35 cellular contexts compared by ENCODE assay signal in genomic region chr3:3429841-3430240, GRCh38.
DNase-seq lines count a peak whose midpoint lies in the region; ATAC-seq and TF ChIP-seq lines count a peak whose summit lies in the region.
"Had no signal": no experiment of that assay in that cellular context is flagged by ENCODE, and none has a peak within 500 bp of the region (broad histone marks: within the 10 kb centered on the region; RNA-seq: fewer than 3 reads in every experiment).

No MANE protein-coding gene starts in this region.

- no peaks in the 10 kb centered on the region for H3K36me3 Mint-ChIP-seq in nephron progenitor cell (ENCODE audit: low read depth)
- H3K36me3 Mint-ChIP-seq: CD14-positive monocyte; CD4-positive, alpha-beta memory T cell; CD4-positive, CD25-positive, alpha-beta regulatory T cell; CD8-positive, alpha-beta memory T cell; CD8-positive, alpha-beta T cell had no signal

- TF ChIP-seq POLR2A in gastrocnemius medialis (IDR thresholded peaks at IDR 0.05) = no peak

- no peaks in the 10 kb centered on the region for H3K9me3 Mint-ChIP-seq in nephron progenitor cell

- no peak overlapping the region for H3K27ac ChIP-seq in gastrocnemius medialis
- H3K27ac ChIP-seq: 22Rv1; A549; BLaER1; BLaER1 treated with 17β-estradiol and CSF1 and Interleukin-3, amounts not matched to agents 10 nM and 100 nM; C4-2B had no signal

- H3K4me1 Mint-ChIP-seq in nephron progenitor cell = peaks cover 10% of the 10 kb centered on the region
- H3K4me1 Mint-ChIP-seq: B cell; CD14-positive monocyte; CD4-positive, alpha-beta memory T cell; CD4-positive, CD25-positive, alpha-beta regulatory T cell; CD8-positive, alpha-beta memory T cell had no signal

- no peaks in the 10 kb centered on the region for H3K27me3 Mint-ChIP-seq in nephron progenitor cell (ENCODE audit: low read depth, poor library complexity)
- H3K27me3 Mint-ChIP-seq: B cell; CD4-positive, alpha-beta memory T cell; CD4-positive, alpha-beta T cell; CD4-positive, CD25-positive, alpha-beta regulatory T cell had no signal

- no peaks in the 10 kb centered on the region for H3K27me3 ChIP-seq in gastrocnemius medialis
- H3K27me3 ChIP-seq: BE2C; BLaER1; BLaER1 treated with 17β-estradiol and CSF1 and Interleukin-3, amounts not matched to agents 10 nM and 100 nM had no signal

- in situ Hi-C loops in G401 (cut with HindIII; ENCODE audit: low sequenced_read_pairs) (no loop called here), gastrocnemius medialis (cut with MboI; ENCODE audit: low sequenced_read_pairs in 4 of 4) (no loop called here)

- H3K36me3 ChIP-seq in gastrocnemius medialis = no peaks in the 10 kb centered on the region
- H3K36me3 ChIP-seq: BE2C; BLaER1; BLaER1 treated with 17β-estradiol and CSF1 and Interleukin-3, amounts not matched to agents 10 nM and 100 nM had no signal

- no peaks in the 10 kb centered on the region for H3K4me1 ChIP-seq in gastrocnemius medialis
- H3K4me1 ChIP-seq: A549; BE2C; BLaER1; BLaER1 treated with 17β-estradiol and CSF1 and Interleukin-3, amounts not matched to agents 10 nM and 100 nM; Caco-2 had no signal

- TF ChIP-seq CTCF in gastrocnemius medialis (IDR thresholded peaks at IDR 0.05 in 4 of 5, conservative IDR thresholded peaks at IDR 0.05 in 1 of 5) (no peak), nephron progenitor cell (IDR thresholded peaks at IDR 0.05) (no peak)

- no peak overlapping the region for H3K4me3 Mint-ChIP-seq in nephron progenitor cell
- H3K4me3 Mint-ChIP-seq: B cell; CD14-positive monocyte; CD4-positive, alpha-beta memory T cell; CD4-positive, alpha-beta T cell; CD4-positive, CD25-positive, alpha-beta regulatory T cell; CD8-positive, alpha-beta memory T cell; CD8-positive, alpha-beta T cell had no signal

- H3K27ac Mint-ChIP-seq in nephron progenitor cell = no peak overlapping the region
- H3K27ac Mint-ChIP-seq: B cell; CD14-positive monocyte; CD4-positive, alpha-beta memory T cell; CD4-positive, alpha-beta T cell; CD4-positive, CD25-positive, alpha-beta regulatory T cell; CD8-positive, alpha-beta memory T cell; CD8-positive, alpha-beta T cell had no signal

- intact Hi-C loops in gastrocnemius medialis (cut with DNase I; ENCODE audit: low total_unique reads) = no loop called here

- H3K4me3 ChIP-seq in gastrocnemius medialis = no peak overlapping the region
- H3K4me3 ChIP-seq: A549; BLaER1; BLaER1 treated with 17β-estradiol and CSF1 and Interleukin-3, amounts not matched to agents 10 nM and 100 nM had no signal

- H3K9me3 ChIP-seq in gastrocnemius medialis = no peaks in the 10 kb centered on the region
- H3K9me3 ChIP-seq: A549; BE2C; BLaER1; BLaER1 treated with 17β-estradiol and CSF1 and Interleukin-3, amounts not matched to agents 10 nM and 100 nM; Caco-2 had no signal

- peak; percentile 61 for DNase-seq in G401 (ENCODE audit: low spot score)
- peak; percentile 56 for DNase-seq in cerebellar cortex (ENCODE audit: low spot score)
- peak; percentile 24 for DNase-seq in cerebellum (ENCODE audit: low spot score)
- DNase-seq in pons (ENCODE audit: low spot score) = peak; percentile 37
- no peak for DNase-seq in gastrocnemius medialis
- no peak for DNase-seq in nephron progenitor cell
- no peak for DNase-seq in activated CD4-positive, CD25-positive, alpha-beta regulatory T cell (lab: John Stamatoyannopoulos, UW)
- DNase-seq: 8988T; ACHN; AML-193; BE2C; C1 segment of cervical spinal cord; Caco-2; Calu3; CD4-positive, alpha-beta memory T cell; CD4-positive, alpha-beta T cell; CD4-positive, CD25-positive, alpha-beta regulatory T cell; CD8-positive, alpha-beta memory T cell; CD8-positive, alpha-beta T cell; COR-L47; DMS 273 treated with DMSO at 0.1 percent for 48 hours; DMS153; DMS53; DMS79; DMS79 treated with DMSO at 0.1 percent for 48 hours; DND-41; EL had no signal

- ATAC-seq in gastrocnemius medialis (no peak), HG03354 (IDR thresholded peaks at IDR 0.05; ENCODE audit: poor library complexity, severe bottlenecking, unreplicated experiment) (no peak)
- ATAC-seq: A549; CD8-positive, alpha-beta T cell had no signal

Comparison
In these comparisons a context has a peak if more than half of its experiments do, and no peak if none do; other contexts are left out.
1. DNase-seq: peak in G401 (single experiment), cerebellar cortex (single experiment), cerebellum (single experiment) and pons (single experiment); none in gastrocnemius medialis (0 of 2), nephron progenitor cell (single experiment) and activated CD4-positive, CD25-positive, alpha-beta regulatory T cell (0 of 4).